In genomic region chr15:95995375-95996168, GRCh38 we compare ENCODE assay signal across 18 cellular contexts.
DNase-seq lines count a peak whose midpoint lies in the region; ATAC-seq and TF ChIP-seq lines count a peak whose summit lies in the region.
"Had no signal": no experiment of that assay in that cellular context is flagged by ENCODE, and none has a peak within 500 bp of the region (broad histone marks: within the 10 kb centered on the region; RNA-seq: fewer than 3 reads in every experiment).

No MANE protein-coding gene starts in this region.

- peaks cover 40% of the 10 kb centered on the region for H3K4me1 ChIP-seq in KMS-11 (ENCODE audit: low read depth, poor library complexity, severe bottlenecking)
- H3K4me1 ChIP-seq: pancreas had no signal

- no peak overlapping the region for H3K4me3 ChIP-seq in KMS-11 (IDR thresholded peaks at IDR 0.05; ENCODE audit: insufficient read depth, low read depth, low read length)
- no peak overlapping the region for H3K4me3 ChIP-seq in cardiac fibroblast (replicated peaks in 1 of 2; ENCODE audit: low read depth in 2 of 2, low read length in 2 of 2)
- H3K4me3 ChIP-seq: pancreas had no signal

- H3K36me3 ChIP-seq in KMS-11 (ENCODE audit: insufficient read depth), result no peaks in the 10 kb centered on the region
- H3K36me3 ChIP-seq: pancreas had no signal

- H3K27me3 ChIP-seq in KMS-11 (ENCODE audit: insufficient read depth, low read depth), result no peaks in the 10 kb centered on the region; the same call in 1 of the 2 replicates
- H3K27me3 ChIP-seq: pancreas had no signal

- ATAC-seq in HG03571 (IDR thresholded peaks at IDR 0.05; ENCODE audit: unreplicated experiment), result no peak
- ATAC-seq: pancreas had no signal

- DNase-seq in Daoy (ENCODE audit: low read depth) (peak; percentile 26), cardiac fibroblast (ENCODE audit: low read depth in 2 of 2) (peak; percentile 27 to 45), iris pigment epithelial cell (ENCODE audit: low read depth) (peak; percentile 33), mesenteric fat pad (ENCODE audit: low spot score) (no peak), NCI-H774 (lab: John Stamatoyannopoulos, UW) (no peak), MV-4-11 (lab: John Stamatoyannopoulos, UW) (no peak)
- DNase-seq: activated CD4-positive, alpha-beta T cell treated with anti-CD3 and anti-CD28 coated beads, Interleukin-2, amount 50 U/mL, for 1 hour; activated gamma-delta T cell treated with Interleukin-2 at 50 U/mL for 16 hours; DMS79 treated with DMSO at 0.1 percent for 48 hours; glutamatergic neuron; GOT3; NCI-H1417; NCI-H2171 treated with DMSO at 0.1 percent for 48 hours; pancreas; stimulated activated CD4-positive, alpha-beta T cell treated with anti-CD3 and anti-CD28 coated beads, Interleukin-4, amount 100 ng/mL, for 1 hour had no signal

- H3K27ac ChIP-seq in KMS-11, result no peak overlapping the region
- H3K27ac ChIP-seq: HL-60, pancreas had no signal

- peak overlapping the region; percentile 13; the same call in 1 of the 2 replicates for H3K4me2 ChIP-seq in KMS-11

- TF ChIP-seq CTCF in KMS-11 (conservative IDR thresholded peaks at IDR 0.05; ENCODE audit: low read depth, low read length) (no peak), cardiac fibroblast (IDR thresholded peaks at IDR 0.05; ENCODE audit: low read depth, low read length) (no peak)

- no peak overlapping the region for H3K9ac ChIP-seq in KMS-11

- H2AFZ ChIP-seq in KMS-11 (ENCODE audit: low read depth), result no peak overlapping the region

- H4K20me1 ChIP-seq in KMS-11 (ENCODE audit: insufficient read depth), result no peaks in the 10 kb centered on the region

- no peaks in the 10 kb centered on the region for H3K79me2 ChIP-seq in KMS-11 (ENCODE audit: insufficient read depth, low read depth)

Comparison
In these comparisons a context has a peak if more than half of its experiments do, and no peak if none do; other contexts are left out.
1. DNase-seq: peak in Daoy (single experiment), cardiac fibroblast (2 of 2) and iris pigment epithelial cell (single experiment); none in mesenteric fat pad (single experiment), NCI-H774 (single experiment) and MV-4-11 (single experiment).